Comparison of ENCODE assay signal across 31 cellular contexts in genomic region chr2:24259316-24259715, GRCh38.
"Had no signal": no experiment of that assay in that cellular context is flagged by ENCODE, and none has a peak within 500 bp of the region (broad histone marks: within the 10 kb centered on the region; RNA-seq: fewer than 3 reads in every experiment).

No MANE protein-coding gene starts in this region.

- H3K27me3 ChIP-seq: adrenal gland, body of pancreas, esophagus muscularis mucosa, foreskin keratinocyte, gastrocnemius medialis, heart left ventricle had no signal

- H3K9me3 ChIP-seq: adrenal gland, body of pancreas, esophagus muscularis mucosa, gastrocnemius medialis, heart left ventricle had no signal

- FAIRE-seq: colon, endometrium had no signal

- H3K4me3 ChIP-seq: adrenal gland, body of pancreas, esophagus muscularis mucosa, gastrocnemius medialis, heart left ventricle had no signal

- ATAC-seq: activated CD4-positive, CD25-positive, alpha-beta regulatory T cell treated with anti-CD3 and anti-CD28 coated beads, Interleukin-2, amount 50 U/mL, for 24 hours; activated CD8-positive, alpha-beta T cell treated with anti-CD3 and anti-CD28 coated beads for 36 hours; activated naive CD8-positive, alpha-beta T cell treated with anti-CD3 and anti-CD28 coated beads, Interleukin-2, amount 50 U/mL, for 24 hours; activated T-cell treated with anti-CD3 and anti-CD28 coated beads, Interleukin-2, amount 50 U/mL, for 4 hours; activated T-helper 17 cell treated with anti-CD3 and anti-CD28 coated beads, Interleukin-2, amount 50 U/mL, for 72 hours; body of pancreas; foreskin keratinocyte; gastrocnemius medialis; heart left ventricle; T-helper 17 cell had no signal

- H3K27ac ChIP-seq: adrenal gland, body of pancreas, esophagus muscularis mucosa, foreskin keratinocyte, gastrocnemius medialis, heart left ventricle, WERI-Rb-1 had no signal

- H3K4me1 ChIP-seq: adrenal gland, body of pancreas, foreskin keratinocyte, gastrocnemius medialis had no signal

- DNase-seq: activated B cell treated with CpG ODN at 0.5 μM for 24 hours; activated CD4-positive, alpha-beta T cell treated with anti-CD3 and anti-CD28 coated beads for 48 hours; activated CD4-positive, alpha-beta T cell treated with anti-CD3 and anti-CD28 coated beads, Interleukin-2, amount 50 U/mL, for 1 hour; activated CD4-positive, alpha-beta T cell treated with anti-CD3 and anti-CD28 coated beads, Interleukin-2, amount 50 U/mL, for 48 hours; activated CD8-positive, alpha-beta memory T cell treated with anti-CD3 and anti-CD28 coated beads for 24 hours; activated CD8-positive, alpha-beta T cell treated with anti-CD3 and anti-CD28 coated beads for 36 hours; activated effector memory CD4-positive, alpha-beta T cell treated with Interleukin-2 at 50 U/mL for 16 hours; activated naive CD4-positive, alpha-beta T cell treated with anti-CD3 and anti-CD28 coated beads for 36 hours; activated naive CD8-positive, alpha-beta T cell treated with anti-CD3 and anti-CD28 coated beads for 36 hours; activated naive CD8-positive, alpha-beta T cell treated with anti-CD3 and anti-CD28 coated beads, Interleukin-2, amount 50 U/mL, for 24 hours; activated T-cell treated with anti-CD3 and anti-CD28 coated beads, Interleukin-2, amount 50 U/mL, for 4 hours; adrenal gland; amygdala; aorta; body of pancreas; caudate nucleus; cortex of kidney; effector CD8-positive, alpha-beta T cell; foreskin keratinocyte; gastrocnemius medialis; glutamatergic neuron; heart left ventricle; T-helper 1 cell; T-helper 17 cell; T1000; WERI-Rb-1 had no signal
